Comparison of ENCODE assay signal across 1 cellular context in the genomic region with DNA sequence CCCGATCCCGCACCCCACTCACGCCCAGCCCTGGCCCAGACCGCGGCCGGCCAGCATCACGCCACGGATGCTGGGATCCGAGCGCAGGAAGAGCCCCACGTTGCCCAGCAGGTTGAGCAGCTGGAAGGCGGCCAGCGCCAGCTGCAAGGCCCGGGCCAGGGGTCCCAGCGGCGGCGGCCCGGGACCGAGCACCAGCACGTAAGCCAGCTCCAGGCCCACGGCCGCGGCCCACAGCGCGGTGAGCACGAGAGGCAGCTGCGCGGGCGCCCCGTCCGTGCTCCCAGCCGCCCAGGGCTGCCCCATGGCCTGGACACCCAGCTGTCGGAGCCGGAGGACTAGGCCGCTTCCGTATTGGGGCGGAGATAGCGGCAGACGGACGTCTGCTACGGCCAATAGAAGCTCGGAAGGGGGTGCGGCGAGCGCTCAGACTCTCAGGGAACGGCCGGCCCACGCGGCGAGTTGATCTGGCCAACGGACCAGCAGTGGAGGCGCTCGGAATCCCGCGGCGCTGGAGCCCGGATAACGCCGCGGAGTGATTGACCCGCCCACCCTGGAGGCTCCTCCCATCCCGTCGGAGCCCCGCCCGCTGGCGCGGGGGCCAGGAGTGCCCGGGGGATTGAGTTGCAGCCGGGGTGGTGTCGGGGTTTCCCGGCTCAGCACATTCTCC.
TF ChIP-seq lines count a peak whose summit lies in the region.

A gene with protein sequence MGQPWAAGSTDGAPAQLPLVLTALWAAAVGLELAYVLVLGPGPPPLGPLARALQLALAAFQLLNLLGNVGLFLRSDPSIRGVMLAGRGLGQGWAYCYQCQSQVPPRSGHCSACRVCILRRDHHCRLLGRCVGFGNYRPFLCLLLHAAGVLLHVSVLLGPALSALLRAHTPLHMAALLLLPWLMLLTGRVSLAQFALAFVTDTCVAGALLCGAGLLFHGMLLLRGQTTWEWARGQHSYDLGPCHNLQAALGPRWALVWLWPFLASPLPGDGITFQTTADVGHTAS (minus strand): TSS at position 348 of the 667 bp plus-strand sequence. CDS start 45 bp downstream, at position 303.

TF ChIP-seq in HepG2, 621 proteins besides CTCF, POLR2A, EP300 and RAD21 (continued from another document):
- no peak for TF ChIP-seq ZNF367 (CRISPR knock-in tag; IDR thresholded peaks at IDR 0.05; ENCODE audit: borderline replicate concordance)
- TF ChIP-seq, protein P1, sequence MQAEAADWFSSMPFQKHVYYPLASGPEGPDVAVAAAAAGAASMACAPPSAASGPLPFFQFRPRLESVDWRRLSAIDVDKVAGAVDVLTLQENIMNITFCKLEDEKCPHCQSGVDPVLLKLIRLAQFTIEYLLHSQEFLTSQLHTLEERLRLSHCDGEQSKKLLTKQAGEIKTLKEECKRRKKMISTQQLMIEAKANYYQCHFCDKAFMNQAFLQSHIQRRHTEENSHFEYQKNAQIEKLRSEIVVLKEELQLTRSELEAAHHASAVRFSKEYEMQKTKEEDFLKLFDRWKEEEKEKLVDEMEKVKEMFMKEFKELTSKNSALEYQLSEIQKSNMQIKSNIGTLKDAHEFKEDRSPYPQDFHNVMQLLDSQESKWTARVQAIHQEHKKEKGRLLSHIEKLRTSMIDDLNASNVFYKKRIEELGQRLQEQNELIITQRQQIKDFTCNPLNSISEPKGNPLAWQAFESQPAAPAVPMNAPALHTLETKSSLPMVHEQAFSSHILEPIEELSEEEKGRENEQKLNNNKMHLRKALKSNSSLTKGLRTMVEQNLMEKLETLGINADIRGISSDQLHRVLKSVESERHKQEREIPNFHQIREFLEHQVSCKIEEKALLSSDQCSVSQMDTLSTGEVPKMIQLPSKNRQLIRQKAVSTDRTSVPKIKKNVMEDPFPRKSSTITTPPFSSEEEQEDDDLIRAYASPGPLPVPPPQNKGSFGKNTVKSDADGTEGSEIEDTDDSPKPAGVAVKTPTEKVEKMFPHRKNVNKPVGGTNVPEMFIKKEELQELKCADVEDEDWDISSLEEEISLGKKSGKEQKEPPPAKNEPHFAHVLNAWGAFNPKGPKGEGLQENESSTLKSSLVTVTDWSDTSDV (CRISPR knock-in tag; IDR thresholded peaks at IDR 0.05) = no peak
- no peak for TF ChIP-seq ZNF674 (CRISPR knock-in tag; IDR thresholded peaks at IDR 0.05; ENCODE audit: low read depth)
- TF ChIP-seq, protein P2, sequence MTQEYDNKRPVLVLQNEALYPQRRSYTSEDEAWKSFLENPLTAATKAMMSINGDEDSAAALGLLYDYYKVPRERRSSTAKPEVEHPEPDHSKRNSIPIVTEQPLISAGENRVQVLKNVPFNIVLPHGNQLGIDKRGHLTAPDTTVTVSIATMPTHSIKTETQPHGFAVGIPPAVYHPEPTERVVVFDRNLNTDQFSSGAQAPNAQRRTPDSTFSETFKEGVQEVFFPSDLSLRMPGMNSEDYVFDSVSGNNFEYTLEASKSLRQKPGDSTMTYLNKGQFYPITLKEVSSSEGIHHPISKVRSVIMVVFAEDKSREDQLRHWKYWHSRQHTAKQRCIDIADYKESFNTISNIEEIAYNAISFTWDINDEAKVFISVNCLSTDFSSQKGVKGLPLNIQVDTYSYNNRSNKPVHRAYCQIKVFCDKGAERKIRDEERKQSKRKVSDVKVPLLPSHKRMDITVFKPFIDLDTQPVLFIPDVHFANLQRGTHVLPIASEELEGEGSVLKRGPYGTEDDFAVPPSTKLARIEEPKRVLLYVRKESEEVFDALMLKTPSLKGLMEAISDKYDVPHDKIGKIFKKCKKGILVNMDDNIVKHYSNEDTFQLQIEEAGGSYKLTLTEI (CRISPR knock-in tag; conservative IDR thresholded peaks at IDR 0.05) = no peak
- TF ChIP-seq SRSF1 (optimal IDR thresholded peaks at IDR 0.05; ENCODE audit: low read depth, low read length) = peak; percentile 84
- TF ChIP-seq, protein P3, sequence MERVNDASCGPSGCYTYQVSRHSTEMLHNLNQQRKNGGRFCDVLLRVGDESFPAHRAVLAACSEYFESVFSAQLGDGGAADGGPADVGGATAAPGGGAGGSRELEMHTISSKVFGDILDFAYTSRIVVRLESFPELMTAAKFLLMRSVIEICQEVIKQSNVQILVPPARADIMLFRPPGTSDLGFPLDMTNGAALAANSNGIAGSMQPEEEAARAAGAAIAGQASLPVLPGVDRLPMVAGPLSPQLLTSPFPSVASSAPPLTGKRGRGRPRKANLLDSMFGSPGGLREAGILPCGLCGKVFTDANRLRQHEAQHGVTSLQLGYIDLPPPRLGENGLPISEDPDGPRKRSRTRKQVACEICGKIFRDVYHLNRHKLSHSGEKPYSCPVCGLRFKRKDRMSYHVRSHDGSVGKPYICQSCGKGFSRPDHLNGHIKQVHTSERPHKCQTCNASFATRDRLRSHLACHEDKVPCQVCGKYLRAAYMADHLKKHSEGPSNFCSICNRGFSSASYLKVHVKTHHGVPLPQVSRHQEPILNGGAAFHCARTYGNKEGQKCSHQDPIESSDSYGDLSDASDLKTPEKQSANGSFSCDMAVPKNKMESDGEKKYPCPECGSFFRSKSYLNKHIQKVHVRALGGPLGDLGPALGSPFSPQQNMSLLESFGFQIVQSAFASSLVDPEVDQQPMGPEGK (CRISPR knock-in tag; IDR thresholded peaks at IDR 0.05) = peak; percentile 74
- no peak for TF ChIP-seq MIXL1 (CRISPR knock-in tag; IDR thresholded peaks at IDR 0.05)
- TF ChIP-seq ZFP62 (CRISPR knock-in tag; IDR thresholded peaks at IDR 0.05) = no peak
- TF ChIP-seq, protein P4, sequence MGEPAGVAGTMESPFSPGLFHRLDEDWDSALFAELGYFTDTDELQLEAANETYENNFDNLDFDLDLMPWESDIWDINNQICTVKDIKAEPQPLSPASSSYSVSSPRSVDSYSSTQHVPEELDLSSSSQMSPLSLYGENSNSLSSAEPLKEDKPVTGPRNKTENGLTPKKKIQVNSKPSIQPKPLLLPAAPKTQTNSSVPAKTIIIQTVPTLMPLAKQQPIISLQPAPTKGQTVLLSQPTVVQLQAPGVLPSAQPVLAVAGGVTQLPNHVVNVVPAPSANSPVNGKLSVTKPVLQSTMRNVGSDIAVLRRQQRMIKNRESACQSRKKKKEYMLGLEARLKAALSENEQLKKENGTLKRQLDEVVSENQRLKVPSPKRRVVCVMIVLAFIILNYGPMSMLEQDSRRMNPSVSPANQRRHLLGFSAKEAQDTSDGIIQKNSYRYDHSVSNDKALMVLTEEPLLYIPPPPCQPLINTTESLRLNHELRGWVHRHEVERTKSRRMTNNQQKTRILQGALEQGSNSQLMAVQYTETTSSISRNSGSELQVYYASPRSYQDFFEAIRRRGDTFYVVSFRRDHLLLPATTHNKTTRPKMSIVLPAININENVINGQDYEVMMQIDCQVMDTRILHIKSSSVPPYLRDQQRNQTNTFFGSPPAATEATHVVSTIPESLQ (CRISPR knock-in tag; conservative IDR thresholded peaks at IDR 0.05) = no peak
- no peak for TF ChIP-seq NFE2 (CRISPR knock-in tag; IDR thresholded peaks at IDR 0.05)
- TF ChIP-seq, protein P5, sequence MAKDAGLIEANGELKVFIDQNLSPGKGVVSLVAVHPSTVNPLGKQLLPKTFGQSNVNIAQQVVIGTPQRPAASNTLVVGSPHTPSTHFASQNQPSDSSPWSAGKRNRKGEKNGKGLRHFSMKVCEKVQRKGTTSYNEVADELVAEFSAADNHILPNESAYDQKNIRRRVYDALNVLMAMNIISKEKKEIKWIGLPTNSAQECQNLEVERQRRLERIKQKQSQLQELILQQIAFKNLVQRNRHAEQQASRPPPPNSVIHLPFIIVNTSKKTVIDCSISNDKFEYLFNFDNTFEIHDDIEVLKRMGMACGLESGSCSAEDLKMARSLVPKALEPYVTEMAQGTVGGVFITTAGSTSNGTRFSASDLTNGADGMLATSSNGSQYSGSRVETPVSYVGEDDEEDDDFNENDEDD (CRISPR knock-in tag; IDR thresholded peaks at IDR 0.05; ENCODE audit: borderline replicate concordance) = peak; percentile 38; the same call in 1 of the 2 replicates
- TF ChIP-seq, protein P6, sequence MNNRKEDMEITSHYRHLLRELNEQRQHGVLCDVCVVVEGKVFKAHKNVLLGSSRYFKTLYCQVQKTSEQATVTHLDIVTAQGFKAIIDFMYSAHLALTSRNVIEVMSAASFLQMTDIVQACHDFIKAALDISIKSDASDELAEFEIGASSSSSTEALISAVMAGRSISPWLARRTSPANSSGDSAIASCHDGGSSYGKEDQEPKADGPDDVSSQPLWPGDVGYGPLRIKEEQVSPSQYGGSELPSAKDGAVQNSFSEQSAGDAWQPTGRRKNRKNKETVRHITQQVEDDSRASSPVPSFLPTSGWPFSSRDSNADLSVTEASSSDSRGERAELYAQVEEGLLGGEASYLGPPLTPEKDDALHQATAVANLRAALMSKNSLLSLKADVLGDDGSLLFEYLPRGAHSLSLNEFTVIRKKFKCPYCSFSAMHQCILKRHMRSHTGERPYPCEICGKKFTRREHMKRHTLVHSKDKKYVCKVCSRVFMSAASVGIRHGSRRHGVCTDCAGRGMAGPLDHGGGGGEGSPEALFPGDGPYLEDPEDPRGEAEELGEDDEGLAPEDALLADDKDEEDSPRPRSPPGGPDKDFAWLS (CRISPR knock-in tag; IDR thresholded peaks at IDR 0.05; ENCODE audit: borderline replicate concordance) = no peak
- peak; percentile 99 for TF ChIP-seq ZFX (CRISPR knock-in tag; IDR thresholded peaks at IDR 0.05; ENCODE audit: low read depth)
